10 cellular contexts compared by ENCODE assay signal in the genomic region with DNA sequence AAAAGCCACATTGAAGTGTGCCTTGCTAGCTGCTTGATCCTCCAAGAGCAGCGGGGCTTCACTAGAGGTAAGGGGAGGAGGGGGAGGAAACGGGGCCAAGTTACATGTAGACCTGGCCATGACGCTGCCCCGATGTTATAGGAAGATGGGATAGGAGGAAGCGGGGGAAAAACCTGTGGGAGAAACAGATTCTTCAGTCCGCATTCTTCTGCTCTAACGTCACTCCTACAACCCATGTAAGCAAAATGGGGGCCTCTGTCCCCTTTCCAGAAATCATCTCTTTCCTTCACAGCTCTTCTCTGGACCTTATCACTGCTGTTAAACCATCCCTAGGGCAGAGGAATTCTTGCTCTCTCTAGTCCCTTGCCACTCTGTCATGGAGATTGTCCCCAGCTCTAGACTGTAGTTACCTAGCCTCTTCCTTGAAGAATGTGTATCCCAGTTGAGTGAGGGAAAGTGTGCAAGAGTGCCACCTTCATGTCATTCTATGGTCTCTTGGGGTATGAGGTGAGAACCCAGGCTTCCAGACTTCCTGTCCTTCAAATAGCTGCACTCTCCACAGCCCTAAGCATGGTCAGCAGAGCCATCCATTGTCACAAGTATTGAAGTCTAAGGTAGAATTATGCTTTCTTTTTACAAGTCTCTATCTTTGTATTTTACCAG. TPM values are rescaled to one million over a fixed set of nuclear protein-coding genes. Genes with fewer than 3 reads are reported as not detected.
DNase-seq lines count a peak whose midpoint lies in the region; ATAC-seq and TF ChIP-seq lines count a peak whose summit lies in the region.
"Had no signal": no experiment of that assay in that cellular context is flagged by ENCODE, and none has a peak within 500 bp of the region (broad histone marks: within the 10 kb centered on the region; RNA-seq: fewer than 3 reads in every experiment).

No MANE protein-coding gene starts in this region.

- peak overlapping the region in 2 of 7 donors; percentile 3 to 15 for H3K4me3 Mint-ChIP-seq in CD8-positive, alpha-beta memory T cell
- peak overlapping the region; percentile 80 for H3K4me3 Mint-ChIP-seq in dendritic cell treated with granulocyte-macrophage colony-stimulating factor and Interleukin-4, amounts not matched to agents 40 ng/mL and 50 ng/mL, for 4 days

- H4K20me1 ChIP-seq in Loucy (ENCODE audit: insufficient read depth, low read length, poor library complexity, severe bottlenecking), result peaks cover 13% of the 10 kb centered on the region
- no peaks in the 10 kb centered on the region for H4K20me1 ChIP-seq in neural cell (ENCODE audit: insufficient read depth)

- no peak for ATAC-seq in GM21825 (IDR thresholded peaks at IDR 0.05; ENCODE audit: unreplicated experiment)

- H3K27me3 ChIP-seq in CD8-positive, alpha-beta memory T cell (ENCODE audit: insufficient read depth, low read length, poor library complexity, severe bottlenecking), result no peaks in the 10 kb centered on the region
- H3K27me3 ChIP-seq in Loucy (ENCODE audit: insufficient read depth, low read length, poor library complexity, severe bottlenecking), result no peaks in the 10 kb centered on the region
- no peaks in the 10 kb centered on the region for H3K27me3 ChIP-seq in neural cell (ENCODE audit: insufficient read depth, low read depth, low read length)

- peaks cover 6 to 40% (median 12%) of the 10 kb centered on the region in 3 donors for H3K36me3 Mint-ChIP-seq in CD8-positive, alpha-beta memory T cell
- H3K36me3 Mint-ChIP-seq in dendritic cell treated with granulocyte-macrophage colony-stimulating factor and Interleukin-4, amounts not matched to agents 40 ng/mL and 50 ng/mL, for 4 days (ENCODE audit: low read depth), result peaks cover 57% of the 10 kb centered on the region

- TF ChIP-seq CTCF in Loucy (conservative IDR thresholded peaks at IDR 0.05; ENCODE audit: low read length) (peak; percentile 32), neural cell (IDR thresholded peaks at IDR 0.05; ENCODE audit: poor library complexity, severe bottlenecking) (no peak)

- CTCF ChIA-PET in CD8-positive, alpha-beta memory T cell (lab: Charles Lee), result interaction anchor here (0.7 to 14.9 kb wide), 9 partner anchors 9 to 199 kb away, joined by 3 to 150 read pairs (median 4); a partner anchor contains a TSS

- H3K9ac ChIP-seq in Loucy (ENCODE audit: low read depth, low read length, poor library complexity, severe bottlenecking) (peak overlapping the region; percentile 82), neural cell (ENCODE audit: low read length) (no peak overlapping the region)

- no peak for TF ChIP-seq EP300 in neural cell (conservative IDR thresholded peaks at IDR 0.05; ENCODE audit: poor library complexity, severe bottlenecking)

- no peaks in the 10 kb centered on the region for H3K9me3 Mint-ChIP-seq in CD8-positive, alpha-beta memory T cell
- H3K9me3 Mint-ChIP-seq in dendritic cell treated with granulocyte-macrophage colony-stimulating factor and Interleukin-4, amounts not matched to agents 40 ng/mL and 50 ng/mL, for 4 days, result no peaks in the 10 kb centered on the region

- H2AFZ ChIP-seq in Loucy (ENCODE audit: low read length) (no peak overlapping the region), neural cell (ENCODE audit: low read depth, low read length) (no peak overlapping the region)

- peaks cover 18% of the 10 kb centered on the region for H3K36me3 ChIP-seq in CD8-positive, alpha-beta memory T cell (ENCODE audit: insufficient read depth, low read length)
- H3K36me3 ChIP-seq in Loucy (ENCODE audit: insufficient read depth, low read length), result peaks cover 38% of the 10 kb centered on the region; the same call in 1 of the 2 replicates
- H3K36me3 ChIP-seq in neural cell (ENCODE audit: insufficient read depth, low read length), result peaks cover 15% of the 10 kb centered on the region

- H3K27ac ChIP-seq in CD8-positive, alpha-beta memory T cell (ENCODE audit: low read depth, low read length), result no peak overlapping the region
- peak overlapping the region; percentile 99 for H3K27ac ChIP-seq in neural cell (ENCODE audit: low read length)

- H3K4me3 ChIP-seq in CD8-positive, alpha-beta memory T cell (ENCODE audit: low read length), result no peak overlapping the region
- H3K4me3 ChIP-seq in Loucy (ENCODE audit: low read length, poor library complexity, severe bottlenecking) (peak overlapping the region; percentile 24), neural cell (ENCODE audit: low read length) (no peak overlapping the region)

- no peaks in the 10 kb centered on the region for H3K9me2 ChIP-seq in Loucy (replicated peaks; ENCODE audit: low read depth, low read length)
- H3K9me2 ChIP-seq in neural cell (ENCODE audit: insufficient read depth, low read length), result no peaks in the 10 kb centered on the region

- TF ChIP-seq RAD21 in neural cell (conservative IDR thresholded peaks at IDR 0.05), result no peak

- H3K4me2 ChIP-seq in Loucy (ENCODE audit: low read depth, low read length, poor library complexity, severe bottlenecking) (peak overlapping the region; percentile 88), neural cell (ENCODE audit: low read length) (no peak overlapping the region)

- peaks cover 27 to 65% (median 53%) of the 10 kb centered on the region in 3 donors for H3K4me1 Mint-ChIP-seq in CD8-positive, alpha-beta memory T cell
- peaks cover 100% of the 10 kb centered on the region for H3K4me1 Mint-ChIP-seq in dendritic cell treated with granulocyte-macrophage colony-stimulating factor and Interleukin-4, amounts not matched to agents 40 ng/mL and 50 ng/mL, for 4 days (ENCODE audit: low read depth)

- POLR2A ChIA-PET in CD8-positive, alpha-beta memory T cell (lab: Charles Lee), result interaction anchor here (0.6 to 1.3 kb wide), 3 partner anchors 8 to 53 kb away, joined by 3 to 5 read pairs (median 3); a partner anchor contains a TSS

- H3K27me3 Mint-ChIP-seq in CD8-positive, alpha-beta memory T cell, result no peaks in the 10 kb centered on the region
- H3K27me3 Mint-ChIP-seq in dendritic cell treated with granulocyte-macrophage colony-stimulating factor and Interleukin-4, amounts not matched to agents 40 ng/mL and 50 ng/mL, for 4 days, result no peaks in the 10 kb centered on the region

- DNase-seq in CD8-positive, alpha-beta memory T cell, result no peak
- DNase-seq in cerebellar nuclear complex (lab: John Stamatoyannopoulos, UW) (no peak), medulla oblongata (ENCODE audit: extremely low spot score) (no peak)
- no peak for DNase-seq in activated CD4-positive, alpha-beta T cell treated with anti-CD3 and anti-CD28 coated beads, Interleukin-2, amount 50 U/mL, for 1 hour
- DNase-seq: central memory CD4-positive, alpha-beta T cell; NCI-H1105 treated with DMSO at 0.1 percent for 48 hours had no signal

- H3K4me1 ChIP-seq in CD8-positive, alpha-beta memory T cell (ENCODE audit: insufficient read depth, low read length), result peaks cover 42% of the 10 kb centered on the region
- peaks cover 77% of the 10 kb centered on the region for H3K4me1 ChIP-seq in Loucy (ENCODE audit: insufficient read depth, low read length, poor library complexity, severe bottlenecking)

- H3K27ac Mint-ChIP-seq in CD8-positive, alpha-beta memory T cell, result peak overlapping the region in 7 of 8 donors; percentile 33 to 87 (median 60)
- H3K27ac Mint-ChIP-seq in dendritic cell treated with granulocyte-macrophage colony-stimulating factor and Interleukin-4, amounts not matched to agents 40 ng/mL and 50 ng/mL, for 4 days, result peak overlapping the region; percentile 92

- H3F3A ChIP-seq in Loucy (ENCODE audit: low read depth) (peaks cover 15% of the 10 kb centered on the region), neural cell (ENCODE audit: insufficient read depth, low read length, poor library complexity, severe bottlenecking) (peaks cover 16% of the 10 kb centered on the region)

- no peaks in the 10 kb centered on the region for H3K9me3 ChIP-seq in CD8-positive, alpha-beta memory T cell (ENCODE audit: low read length)
- H3K9me3 ChIP-seq in Loucy (ENCODE audit: insufficient read depth, low read depth, low read length) (no peaks in the 10 kb centered on the region), neural cell (ENCODE audit: low read length) (no peaks in the 10 kb centered on the region)

- intact Hi-C loops in dendritic cell treated with granulocyte-macrophage colony-stimulating factor and Interleukin-4, amounts not matched to agents 40 ng/mL and 50 ng/mL, for 4 days (cut with micrococcal nuclease), result loop anchor here (10.0 kb wide), 1 partner anchor 74 kb away; a partner anchor contains a TSS

- H3K79me2 ChIP-seq in Loucy (ENCODE audit: insufficient read depth, low read length) (peaks cover 32% of the 10 kb centered on the region; the same call in 1 of the 2 replicates), neural cell (replicated peaks; ENCODE audit: insufficient read depth, low read length) (no peaks in the 10 kb centered on the region)

TF ChIP-seq in neural cell, 6 proteins besides CTCF, POLR2A, EP300 and RAD21:
- TF ChIP-seq POLR2AphosphoS5 (IDR thresholded peaks at IDR 0.05), result peak; percentile 3
- no peak for TF ChIP-seq SMC3 (conservative IDR thresholded peaks at IDR 0.05; ENCODE audit: poor library complexity)

RNA-seq across cellular contexts. Expression of a gene that starts 11.4 kb away (rescaled TPM):
- total RNA-seq in CD8-positive, alpha-beta memory T cell, result 10 to 100 TPM; 44.9 to 47.2 TPM
- polyA plus RNA-seq in CD8-positive, alpha-beta memory T cell, result 47.3 TPM
- 203 and 213 TPM in 2 replicates for polyA plus RNA-seq in neural cell
- polyA minus RNA-seq in neural cell, result 107 and 109 TPM in 2 replicates
